Comparison of ENCODE assay signal across 1 cellular context in the genomic region with DNA sequence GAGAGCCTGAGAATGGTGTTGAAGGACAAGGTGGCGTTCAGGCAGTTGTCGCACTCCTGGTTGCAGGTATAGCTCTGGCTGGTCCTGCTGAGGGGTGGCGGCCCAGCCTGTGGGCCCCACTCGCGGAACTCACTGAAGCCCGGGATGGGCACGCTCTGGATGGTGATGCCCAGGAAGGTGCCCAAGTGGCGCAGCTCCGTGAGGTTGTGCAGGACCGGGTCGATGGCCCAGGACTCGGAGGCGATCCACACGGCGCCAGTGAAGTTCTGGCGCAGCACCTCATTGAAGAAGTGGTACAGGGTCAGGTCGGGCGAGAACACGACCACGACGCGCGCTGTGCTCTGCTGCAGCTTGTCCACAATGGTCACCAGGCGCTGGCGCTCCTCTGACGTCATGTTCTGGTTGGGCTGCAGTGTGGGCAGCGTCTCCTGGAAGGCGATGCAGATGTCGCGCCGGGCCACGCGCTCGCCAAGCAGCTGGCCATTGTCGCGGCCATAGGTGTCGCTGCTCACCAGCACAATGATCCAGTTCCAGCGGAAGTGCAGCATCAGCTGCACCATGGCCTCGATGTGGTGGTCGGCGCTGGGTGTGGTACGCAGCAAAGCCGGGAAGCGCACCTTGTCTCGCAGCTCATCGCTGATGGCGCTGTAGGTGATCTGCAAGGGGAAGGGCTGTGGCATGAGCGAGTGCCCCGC.
A peak's percentile ranks its signal among the peaks of the same experiment; 100 is the strongest.
TF ChIP-seq lines count a peak whose summit lies in the region.

No MANE protein-coding gene starts in this region.

TF ChIP-seq in K562, 482 proteins besides CTCF, POLR2A, EP300 and RAD21 (continued from another document and continues in another):
- no peak for TF ChIP-seq CHD7 (IDR thresholded peaks at IDR 0.05; ENCODE audit: low read depth, low read length)
- TF ChIP-seq ZBTB17 (CRISPR knock-in tag; IDR thresholded peaks at IDR 0.05): no peak
- TF ChIP-seq, protein P1, sequence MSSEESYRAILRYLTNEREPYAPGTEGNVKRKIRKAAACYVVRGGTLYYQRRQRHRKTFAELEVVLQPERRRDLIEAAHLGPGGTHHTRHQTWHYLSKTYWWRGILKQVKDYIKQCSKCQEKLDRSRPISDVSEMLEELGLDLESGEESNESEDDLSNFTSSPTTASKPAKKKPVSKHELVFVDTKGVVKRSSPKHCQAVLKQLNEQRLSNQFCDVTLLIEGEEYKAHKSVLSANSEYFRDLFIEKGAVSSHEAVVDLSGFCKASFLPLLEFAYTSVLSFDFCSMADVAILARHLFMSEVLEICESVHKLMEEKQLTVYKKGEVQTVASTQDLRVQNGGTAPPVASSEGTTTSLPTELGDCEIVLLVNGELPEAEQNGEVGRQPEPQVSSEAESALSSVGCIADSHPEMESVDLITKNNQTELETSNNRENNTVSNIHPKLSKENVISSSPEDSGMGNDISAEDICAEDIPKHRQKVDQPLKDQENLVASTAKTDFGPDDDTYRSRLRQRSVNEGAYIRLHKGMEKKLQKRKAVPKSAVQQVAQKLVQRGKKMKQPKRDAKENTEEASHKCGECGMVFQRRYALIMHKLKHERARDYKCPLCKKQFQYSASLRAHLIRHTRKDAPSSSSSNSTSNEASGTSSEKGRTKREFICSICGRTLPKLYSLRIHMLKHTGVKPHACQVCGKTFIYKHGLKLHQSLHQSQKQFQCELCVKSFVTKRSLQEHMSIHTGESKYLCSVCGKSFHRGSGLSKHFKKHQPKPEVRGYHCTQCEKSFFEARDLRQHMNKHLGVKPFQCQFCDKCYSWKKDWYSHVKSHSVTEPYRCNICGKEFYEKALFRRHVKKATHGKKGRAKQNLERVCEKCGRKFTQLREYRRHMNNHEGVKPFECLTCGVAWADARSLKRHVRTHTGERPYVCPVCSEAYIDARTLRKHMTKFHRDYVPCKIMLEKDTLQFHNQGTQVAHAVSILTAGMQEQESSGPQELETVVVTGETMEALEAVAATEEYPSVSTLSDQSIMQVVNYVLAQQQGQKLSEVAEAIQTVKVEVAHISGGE (CRISPR knock-in tag; IDR thresholded peaks at IDR 0.05): no peak
- TF ChIP-seq FOXK1 (CRISPR knock-in tag; IDR thresholded peaks at IDR 0.05; ENCODE audit: borderline replicate concordance): no peak
- TF ChIP-seq SMAD3 (CRISPR knock-in tag; conservative IDR thresholded peaks at IDR 0.05): no peak
- TF ChIP-seq, protein P2, sequence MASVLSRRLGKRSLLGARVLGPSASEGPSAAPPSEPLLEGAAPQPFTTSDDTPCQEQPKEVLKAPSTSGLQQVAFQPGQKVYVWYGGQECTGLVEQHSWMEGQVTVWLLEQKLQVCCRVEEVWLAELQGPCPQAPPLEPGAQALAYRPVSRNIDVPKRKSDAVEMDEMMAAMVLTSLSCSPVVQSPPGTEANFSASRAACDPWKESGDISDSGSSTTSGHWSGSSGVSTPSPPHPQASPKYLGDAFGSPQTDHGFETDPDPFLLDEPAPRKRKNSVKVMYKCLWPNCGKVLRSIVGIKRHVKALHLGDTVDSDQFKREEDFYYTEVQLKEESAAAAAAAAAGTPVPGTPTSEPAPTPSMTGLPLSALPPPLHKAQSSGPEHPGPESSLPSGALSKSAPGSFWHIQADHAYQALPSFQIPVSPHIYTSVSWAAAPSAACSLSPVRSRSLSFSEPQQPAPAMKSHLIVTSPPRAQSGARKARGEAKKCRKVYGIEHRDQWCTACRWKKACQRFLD (CRISPR knock-in tag; IDR thresholded peaks at IDR 0.05): no peak
- TF ChIP-seq TAF7 (tag; IDR thresholded peaks at IDR 0.05): no peak
- TF ChIP-seq BCL6 (CRISPR knock-in tag; IDR thresholded peaks at IDR 0.05): no peak
- TF ChIP-seq CREM (IDR thresholded peaks at IDR 0.05; ENCODE audit: low read depth): peak; percentile 97
- no peak for TF ChIP-seq JUNB (CRISPR knock-in tag; conservative IDR thresholded peaks at IDR 0.05)
- TF ChIP-seq, protein P3, sequence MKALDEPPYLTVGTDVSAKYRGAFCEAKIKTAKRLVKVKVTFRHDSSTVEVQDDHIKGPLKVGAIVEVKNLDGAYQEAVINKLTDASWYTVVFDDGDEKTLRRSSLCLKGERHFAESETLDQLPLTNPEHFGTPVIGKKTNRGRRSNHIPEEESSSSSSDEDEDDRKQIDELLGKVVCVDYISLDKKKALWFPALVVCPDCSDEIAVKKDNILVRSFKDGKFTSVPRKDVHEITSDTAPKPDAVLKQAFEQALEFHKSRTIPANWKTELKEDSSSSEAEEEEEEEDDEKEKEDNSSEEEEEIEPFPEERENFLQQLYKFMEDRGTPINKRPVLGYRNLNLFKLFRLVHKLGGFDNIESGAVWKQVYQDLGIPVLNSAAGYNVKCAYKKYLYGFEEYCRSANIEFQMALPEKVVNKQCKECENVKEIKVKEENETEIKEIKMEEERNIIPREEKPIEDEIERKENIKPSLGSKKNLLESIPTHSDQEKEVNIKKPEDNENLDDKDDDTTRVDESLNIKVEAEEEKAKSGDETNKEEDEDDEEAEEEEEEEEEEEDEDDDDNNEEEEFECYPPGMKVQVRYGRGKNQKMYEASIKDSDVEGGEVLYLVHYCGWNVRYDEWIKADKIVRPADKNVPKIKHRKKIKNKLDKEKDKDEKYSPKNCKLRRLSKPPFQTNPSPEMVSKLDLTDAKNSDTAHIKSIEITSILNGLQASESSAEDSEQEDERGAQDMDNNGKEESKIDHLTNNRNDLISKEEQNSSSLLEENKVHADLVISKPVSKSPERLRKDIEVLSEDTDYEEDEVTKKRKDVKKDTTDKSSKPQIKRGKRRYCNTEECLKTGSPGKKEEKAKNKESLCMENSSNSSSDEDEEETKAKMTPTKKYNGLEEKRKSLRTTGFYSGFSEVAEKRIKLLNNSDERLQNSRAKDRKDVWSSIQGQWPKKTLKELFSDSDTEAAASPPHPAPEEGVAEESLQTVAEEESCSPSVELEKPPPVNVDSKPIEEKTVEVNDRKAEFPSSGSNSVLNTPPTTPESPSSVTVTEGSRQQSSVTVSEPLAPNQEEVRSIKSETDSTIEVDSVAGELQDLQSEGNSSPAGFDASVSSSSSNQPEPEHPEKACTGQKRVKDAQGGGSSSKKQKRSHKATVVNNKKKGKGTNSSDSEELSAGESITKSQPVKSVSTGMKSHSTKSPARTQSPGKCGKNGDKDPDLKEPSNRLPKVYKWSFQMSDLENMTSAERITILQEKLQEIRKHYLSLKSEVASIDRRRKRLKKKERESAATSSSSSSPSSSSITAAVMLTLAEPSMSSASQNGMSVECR (CRISPR knock-in tag; IDR thresholded peaks at IDR 0.05): no peak
- TF ChIP-seq SPI1 (IDR thresholded peaks at IDR 0.05; ENCODE audit: borderline replicate concordance, low read depth, low read length): peak; percentile 68; the same call in 1 of the 2 replicates
- TF ChIP-seq, protein P4, sequence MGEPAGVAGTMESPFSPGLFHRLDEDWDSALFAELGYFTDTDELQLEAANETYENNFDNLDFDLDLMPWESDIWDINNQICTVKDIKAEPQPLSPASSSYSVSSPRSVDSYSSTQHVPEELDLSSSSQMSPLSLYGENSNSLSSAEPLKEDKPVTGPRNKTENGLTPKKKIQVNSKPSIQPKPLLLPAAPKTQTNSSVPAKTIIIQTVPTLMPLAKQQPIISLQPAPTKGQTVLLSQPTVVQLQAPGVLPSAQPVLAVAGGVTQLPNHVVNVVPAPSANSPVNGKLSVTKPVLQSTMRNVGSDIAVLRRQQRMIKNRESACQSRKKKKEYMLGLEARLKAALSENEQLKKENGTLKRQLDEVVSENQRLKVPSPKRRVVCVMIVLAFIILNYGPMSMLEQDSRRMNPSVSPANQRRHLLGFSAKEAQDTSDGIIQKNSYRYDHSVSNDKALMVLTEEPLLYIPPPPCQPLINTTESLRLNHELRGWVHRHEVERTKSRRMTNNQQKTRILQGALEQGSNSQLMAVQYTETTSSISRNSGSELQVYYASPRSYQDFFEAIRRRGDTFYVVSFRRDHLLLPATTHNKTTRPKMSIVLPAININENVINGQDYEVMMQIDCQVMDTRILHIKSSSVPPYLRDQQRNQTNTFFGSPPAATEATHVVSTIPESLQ (CRISPR knock-in tag; IDR thresholded peaks at IDR 0.05): no peak
- peak; percentile 43 for TF ChIP-seq DACH1 (IDR thresholded peaks at IDR 0.05; ENCODE audit: partially characterized antibody)
- no peak for TF ChIP-seq HDAC8 (tag; IDR thresholded peaks at IDR 0.05)
- 0 out of 2 replicates have a peak, but pooled peaks have one; percentile 30 for TF ChIP-seq POLR2G (IDR thresholded peaks at IDR 0.05; ENCODE audit: low read depth, low read length)
- TF ChIP-seq NFRKB (IDR thresholded peaks at IDR 0.05; ENCODE audit: low read depth): no peak
- no peak for TF ChIP-seq ZNF436 (CRISPR knock-in tag; IDR thresholded peaks at IDR 0.05)
- TF ChIP-seq, protein P5, sequence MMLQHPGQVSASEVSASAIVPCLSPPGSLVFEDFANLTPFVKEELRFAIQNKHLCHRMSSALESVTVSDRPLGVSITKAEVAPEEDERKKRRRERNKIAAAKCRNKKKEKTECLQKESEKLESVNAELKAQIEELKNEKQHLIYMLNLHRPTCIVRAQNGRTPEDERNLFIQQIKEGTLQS (IDR thresholded peaks at IDR 0.05): peak; percentile 47; the same call in 1 of the 2 replicates
- TF ChIP-seq, protein P5 (CRISPR knock-in tag; conservative IDR thresholded peaks at IDR 0.05): no peak
- no peak for TF ChIP-seq ZNF830 (CRISPR knock-in tag; IDR thresholded peaks at IDR 0.05)
- TF ChIP-seq KAT2B (IDR thresholded peaks at IDR 0.05; ENCODE audit: low read depth, low read length): no peak
- TF ChIP-seq ZNF589 (CRISPR knock-in tag; IDR thresholded peaks at IDR 0.05; ENCODE audit: low read depth): no peak
- TF ChIP-seq NONO (IDR thresholded peaks at IDR 0.05; ENCODE audit: low read depth in 2 of 2, low read length in 1 of 2): no peak
